34 cellular contexts compared by ENCODE assay signal in genomic region chr7:141263983-141264382, GRCh38.
"Had no signal": no experiment of that assay in that cellular context is flagged by ENCODE, and none has a peak within 500 bp of the region (broad histone marks: within the 10 kb centered on the region; RNA-seq: fewer than 3 reads in every experiment).

No MANE protein-coding gene starts in this region.

- H3K27ac Mint-ChIP-seq: activated B cell treated with CpG ODN at 0.5 μM for 24 hours; activated CD8-positive, alpha-beta T cell treated with anti-CD3 and anti-CD28 coated beads for 36 hours; activated naive CD4-positive, alpha-beta T cell treated with anti-CD3 and anti-CD28 coated beads for 36 hours; activated naive CD4-positive, alpha-beta T cell treated with anti-CD3 and anti-CD28 coated beads, Interleukin-2, amount 50 U/mL, for 24 hours; activated naive CD8-positive, alpha-beta T cell treated with anti-CD3 and anti-CD28 coated beads for 36 hours; activated naive CD8-positive, alpha-beta T cell treated with anti-CD3 and anti-CD28 coated beads, Interleukin-2, amount 50 U/mL, for 24 hours; activated T-helper 2 cell treated with anti-CD3 and anti-CD28 coated beads, Interferon-gamma antibody, Interleukin-2, Interleukin-4, amounts not matched to agents 10 μg/mL and 5 μg/mL and 100 μg/mL, durations not matched to agents 14 hours and 24 hours and 36 hours; T-helper 17 cell; T-helper 2 cell treated with Interferon-gamma antibody and Interleukin-4, amounts not matched to agents 5 μg/mL and 100 μg/mL, for 36 hours had no signal

- H3K4me3 ChIP-seq: adrenal gland, ascending aorta, breast epithelium, cardiac muscle cell, colonic mucosa, esophagus squamous epithelium, gastroesophageal sphincter, heart right ventricle had no signal

- H3K4me3 Mint-ChIP-seq: activated B cell treated with CpG ODN at 0.5 μM for 24 hours; activated CD8-positive, alpha-beta T cell treated with anti-CD3 and anti-CD28 coated beads for 36 hours; activated naive CD4-positive, alpha-beta T cell treated with anti-CD3 and anti-CD28 coated beads for 36 hours; activated naive CD4-positive, alpha-beta T cell treated with anti-CD3 and anti-CD28 coated beads, Interleukin-2, amount 50 U/mL, for 24 hours; activated naive CD8-positive, alpha-beta T cell treated with anti-CD3 and anti-CD28 coated beads for 36 hours; activated naive CD8-positive, alpha-beta T cell treated with anti-CD3 and anti-CD28 coated beads, Interleukin-2, amount 50 U/mL, for 24 hours; activated T-cell treated with anti-CD3 and anti-CD28 coated beads, Interleukin-2, amount 50 U/mL, for 4 hours; T-helper 17 cell; T-helper 2 cell treated with Interferon-gamma antibody and Interleukin-4, amounts not matched to agents 5 μg/mL and 100 μg/mL, for 36 hours had no signal

- H3K36me3 Mint-ChIP-seq: activated naive CD4-positive, alpha-beta T cell treated with anti-CD3 and anti-CD28 coated beads, Interleukin-2, amount 50 U/mL, for 24 hours had no signal

- FAIRE-seq: endometrium, endothelial cell of umbilical vein had no signal

- H3K27me3 ChIP-seq: adrenal gland, ascending aorta, breast epithelium, cardiac muscle cell, colonic mucosa, esophagus squamous epithelium, gastroesophageal sphincter, heart right ventricle had no signal

- H3K9me3 Mint-ChIP-seq: T-helper 2 cell treated with Interferon-gamma antibody and Interleukin-4, amounts not matched to agents 5 μg/mL and 100 μg/mL, for 36 hours had no signal

- DNase-seq: activated B cell treated with CpG ODN at 0.5 μM for 24 hours; activated CD4-positive, alpha-beta T cell treated with anti-CD3 and anti-CD28 coated beads for 48 hours; activated CD4-positive, alpha-beta T cell treated with anti-CD3 and anti-CD28 coated beads, Interleukin-2, amount 50 U/mL, for 1 hour; activated CD8-positive, alpha-beta memory T cell treated with anti-CD3 and anti-CD28 coated beads for 24 hours; activated CD8-positive, alpha-beta memory T cell treated with anti-CD3 and anti-CD28 coated beads, Interleukin-2, amount 50 U/mL, for 4 hours; activated effector memory CD4-positive, alpha-beta T cell treated with anti-CD3 and anti-CD28 coated beads, Interleukin-2, amount 50 U/mL, for 16 hours; activated naive CD8-positive, alpha-beta T cell treated with anti-CD3 and anti-CD28 coated beads for 36 hours; activated naive CD8-positive, alpha-beta T cell treated with anti-CD3 and anti-CD28 coated beads, Interleukin-2, amount 50 U/mL, for 24 hours; activated T-cell treated with anti-CD3 and anti-CD28 coated beads for 4 hours; activated T-cell treated with anti-CD3 and anti-CD28 coated beads, Interleukin-2, amount 50 U/mL, for 4 hours; adrenal gland; central memory CD4-positive, alpha-beta T cell; cerebellar nuclear complex; colonic mucosa; effector CD8-positive, alpha-beta T cell; esophagus squamous epithelium; heart right ventricle; T-helper 17 cell; T1000; WERI-Rb-1 had no signal

- H3K4me1 ChIP-seq: adrenal gland, ascending aorta, breast epithelium, colonic mucosa, esophagus squamous epithelium, gastroesophageal sphincter had no signal

- H3K9me3 ChIP-seq: ascending aorta, colonic mucosa, esophagus squamous epithelium had no signal

- ATAC-seq: activated CD4-positive, CD25-positive, alpha-beta regulatory T cell treated with anti-CD3 and anti-CD28 coated beads, Interleukin-2, amount 50 U/mL, for 24 hours; activated T-cell treated with anti-CD3 and anti-CD28 coated beads, Interleukin-2, amount 50 U/mL, for 4 hours; gastroesophageal sphincter had no signal

- H3K27me3 Mint-ChIP-seq: activated naive CD8-positive, alpha-beta T cell treated with anti-CD3 and anti-CD28 coated beads, Interleukin-2, amount 50 U/mL, for 24 hours; brain; T-helper 17 cell had no signal

- H3K4me1 Mint-ChIP-seq: activated B cell treated with CpG ODN at 0.5 μM for 24 hours; activated naive CD4-positive, alpha-beta T cell treated with anti-CD3 and anti-CD28 coated beads, Interleukin-2, amount 50 U/mL, for 24 hours had no signal

- H3K36me3 ChIP-seq: adrenal gland, ascending aorta, breast epithelium, cardiac muscle cell, colonic mucosa, esophagus squamous epithelium, gastroesophageal sphincter, heart right ventricle, WERI-Rb-1 had no signal

- H3K27ac ChIP-seq: adrenal gland, ascending aorta, breast epithelium, cardiac muscle cell, colonic mucosa, epithelial cell of prostate, esophagus squamous epithelium, gastroesophageal sphincter, heart right ventricle, WERI-Rb-1 had no signal
